Comparison of ENCODE assay signal across 13 cellular contexts in the genomic region with DNA sequence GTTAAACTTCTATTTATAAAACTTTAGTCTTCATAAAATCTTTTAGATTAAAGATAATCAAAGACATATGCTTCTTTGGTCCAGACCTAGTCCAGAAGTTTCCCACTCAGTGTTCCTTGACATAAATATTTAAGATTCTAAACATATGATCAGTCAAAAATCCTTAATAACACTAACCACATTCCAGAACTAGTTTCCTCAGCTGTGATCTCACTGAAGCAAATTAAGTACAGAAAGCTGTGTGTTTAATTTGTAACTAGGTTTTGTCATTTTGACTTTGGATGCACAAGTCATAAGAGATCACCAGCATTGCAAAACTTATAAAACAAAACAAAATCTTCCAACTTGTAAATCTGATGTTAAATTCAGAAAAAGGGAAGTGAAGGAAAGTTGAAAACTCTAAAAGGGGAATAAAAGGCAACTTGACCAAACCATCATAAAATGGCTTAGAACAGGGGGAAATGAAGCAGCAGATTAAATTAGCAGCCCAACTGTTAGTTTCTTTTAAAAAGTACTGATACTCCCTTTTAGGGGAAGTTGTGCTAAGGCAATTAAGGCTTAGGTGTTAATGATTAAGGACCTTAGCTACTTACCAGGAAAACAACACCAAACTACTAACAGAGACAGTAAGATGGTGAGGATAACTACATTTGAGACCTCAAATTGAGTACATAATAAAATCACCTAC. TPM values are rescaled to one million over a fixed set of nuclear protein-coding genes. Genes with fewer than 3 reads are reported as not detected.
DNase-seq lines count a peak whose midpoint lies in the region; ATAC-seq and TF ChIP-seq lines count a peak whose summit lies in the region.
"Had no signal": no experiment of that assay in that cellular context is flagged by ENCODE, and none has a peak within 500 bp of the region (broad histone marks: within the 10 kb centered on the region; RNA-seq: fewer than 3 reads in every experiment).

No MANE protein-coding gene starts in this region.

- no peak; a peak in 1 of 4 replicates for TF ChIP-seq EP300 in SK-N-SH (IDR thresholded peaks at IDR 0.05; ENCODE audit: borderline replicate concordance in 1 of 2, low read depth in 1 of 2, low read length in 1 of 2)

- TF ChIP-seq CTCF in AG09319 (IDR thresholded peaks at IDR 0.05; ENCODE audit: low read depth, low read length) (no peak), SK-N-SH (IDR thresholded peaks at IDR 0.05) (no peak), progenitor cell of endocrine pancreas (IDR thresholded peaks at IDR 0.05; ENCODE audit: unreplicated experiment) (no peak)

- POLR2A ChIA-PET in SK-N-SH (lab: Yijun Ruan, JAX): no interaction called here

- H3K79me2 ChIP-seq in SK-N-SH (ENCODE audit: insufficient read depth): peaks cover 66% of the 10 kb centered on the region

- H3K4me1 Mint-ChIP-seq in progenitor cell of endocrine pancreas (ENCODE audit: low read depth): peaks cover 5% of the 10 kb centered on the region
- H3K4me1 Mint-ChIP-seq: stimulated activated naive CD8-positive, alpha-beta T cell treated with anti-CD3 and anti-CD28 coated beads, Interleukin-15, amount 100 ng/mL, for 72 hours had no signal

- no peaks in the 10 kb centered on the region; the same call in 1 of the 2 replicates for H3K9me2 ChIP-seq in SK-N-SH

- H3K27me3 ChIP-seq in SK-N-SH (ENCODE audit: insufficient read depth): no peaks in the 10 kb centered on the region

- H3K4me2 ChIP-seq in SK-N-SH: peak overlapping the region; percentile 34; the same call in 1 of the 2 replicates
- H3K4me2 ChIP-seq: KMS-11 had no signal

- no peaks in the 10 kb centered on the region for H3K9me3 ChIP-seq in SK-N-SH

- CTCF ChIA-PET in SK-N-SH (lab: Yijun Ruan, JAX): interaction anchor here (1.3 to 28.3 kb wide), 3 partner anchors 11 to 61 kb away, joined by 3 to 618 read pairs (median 40); a partner anchor contains a TSS

- no peaks in the 10 kb centered on the region for H3K9me3 Mint-ChIP-seq in progenitor cell of endocrine pancreas (ENCODE audit: low read depth)
- H3K9me3 Mint-ChIP-seq: stimulated activated naive CD8-positive, alpha-beta T cell treated with anti-CD3 and anti-CD28 coated beads, Interleukin-15, amount 100 ng/mL, for 72 hours had no signal

- H3K4me3 Mint-ChIP-seq in progenitor cell of endocrine pancreas (ENCODE audit: low read depth): no peak overlapping the region
- H3K4me3 Mint-ChIP-seq: stimulated activated naive CD8-positive, alpha-beta T cell treated with anti-CD3 and anti-CD28 coated beads, Interleukin-15, amount 100 ng/mL, for 72 hours had no signal

- peaks cover 8% of the 10 kb centered on the region for H3K36me3 Mint-ChIP-seq in progenitor cell of endocrine pancreas (ENCODE audit: insufficient read depth)

- no peak overlapping the region for H2AFZ ChIP-seq in SK-N-SH (ENCODE audit: low read depth)

- H3K27me3 Mint-ChIP-seq in progenitor cell of endocrine pancreas: no peaks in the 10 kb centered on the region
- H3K27me3 Mint-ChIP-seq: stimulated activated naive CD8-positive, alpha-beta T cell treated with anti-CD3 and anti-CD28 coated beads, Interleukin-15, amount 100 ng/mL, for 72 hours had no signal

- H3F3A ChIP-seq in SK-N-SH (replicated peaks; ENCODE audit: insufficient read depth): peaks cover 40% of the 10 kb centered on the region

- peak; percentile 80 for DNase-seq in AG09319 (ENCODE audit: extremely low read depth, low read depth)
- DNase-seq in HCEC 1CT: peak; percentile 85
- DNase-seq in SK-N-SH: no peak
- DNase-seq in fibroblast of the conjunctiva (ENCODE audit: low read depth): peak; percentile 63
- no peak for DNase-seq in progenitor cell of endocrine pancreas (ENCODE audit: low spot score, unreplicated experiment)
- no peak for DNase-seq in NCI-H1417 (lab: John Stamatoyannopoulos, UW)
- DNase-seq: anterior cingulate cortex; NCI-H446; stimulated activated CD4-positive, alpha-beta T cell treated with anti-CD3 and anti-CD28 coated beads, Interleukin-1b, Interleukin-23, amount 100 ng/mL, for 48 hours; stimulated activated naive CD8-positive, alpha-beta T cell treated with anti-CD3 and anti-CD28 coated beads, Interleukin-15, amount 100 ng/mL, for 72 hours had no signal

- peak overlapping the region; percentile 29; the same call in 1 of the 2 replicates for H3K9ac ChIP-seq in SK-N-SH
- H3K9ac ChIP-seq: KMS-11 had no signal

- peaks cover 6 to 66% of the 10 kb centered on the region in 2 experiments for H3K36me3 ChIP-seq in SK-N-SH (replicated peaks in 1 of 2; ENCODE audit: control insufficient read depth in 1 of 2, insufficient read depth in 2 of 2, low read length in 1 of 2)

- H4K20me1 ChIP-seq in SK-N-SH (ENCODE audit: insufficient read depth): peaks cover 19% of the 10 kb centered on the region

- TF ChIP-seq RAD21 in SK-N-SH (IDR thresholded peaks at IDR 0.05; ENCODE audit: low read length): no peak

- H3K4me1 ChIP-seq in SK-N-SH (ENCODE audit: control insufficient read depth in 1 of 2, insufficient read depth in 2 of 2, low read depth in 1 of 2, low read length in 1 of 2): peaks cover 0 to 13% of the 10 kb centered on the region in 2 experiments; a peak in 2 of 4 replicates

- no peak overlapping the region for H3K27ac Mint-ChIP-seq in progenitor cell of endocrine pancreas
- H3K27ac Mint-ChIP-seq: stimulated activated naive CD8-positive, alpha-beta T cell treated with anti-CD3 and anti-CD28 coated beads, Interleukin-15, amount 100 ng/mL, for 72 hours had no signal

- ATAC-seq in HG02588 (IDR thresholded peaks at IDR 0.05; ENCODE audit: unreplicated experiment) (no peak), GM18858 (IDR thresholded peaks at IDR 0.05; ENCODE audit: unreplicated experiment) (no peak)
- ATAC-seq: stimulated activated naive CD8-positive, alpha-beta T cell treated with anti-CD3 and anti-CD28 coated beads, Interleukin-15, amount 100 ng/mL, for 72 hours had no signal

- H3K27ac ChIP-seq in SK-N-SH (ENCODE audit: low read depth in 2 of 2, low read length in 1 of 2): peak overlapping the region; percentile 24 to 95; a peak in 3 of 4 replicates
- H3K27ac ChIP-seq: KMS-11 had no signal

- no peak overlapping the region; a peak in 1 of 4 replicates for H3K4me3 ChIP-seq in SK-N-SH (ENCODE audit: low read depth in 2 of 2, low read length in 1 of 2)

TF ChIP-seq in SK-N-SH, 30 proteins besides CTCF, POLR2A, EP300 and RAD21 (continues in another document):
- TF ChIP-seq, protein P1, sequence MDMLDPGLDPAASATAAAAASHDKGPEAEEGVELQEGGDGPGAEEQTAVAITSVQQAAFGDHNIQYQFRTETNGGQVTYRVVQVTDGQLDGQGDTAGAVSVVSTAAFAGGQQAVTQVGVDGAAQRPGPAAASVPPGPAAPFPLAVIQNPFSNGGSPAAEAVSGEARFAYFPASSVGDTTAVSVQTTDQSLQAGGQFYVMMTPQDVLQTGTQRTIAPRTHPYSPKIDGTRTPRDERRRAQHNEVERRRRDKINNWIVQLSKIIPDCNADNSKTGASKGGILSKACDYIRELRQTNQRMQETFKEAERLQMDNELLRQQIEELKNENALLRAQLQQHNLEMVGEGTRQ (IDR thresholded peaks at IDR 0.05; ENCODE audit: borderline replicate concordance, low read depth, low read length): no peak
- TF ChIP-seq TAF1 (IDR thresholded peaks at IDR 0.05; ENCODE audit: borderline replicate concordance, low read depth, low read length): no peak
- peak; percentile 82 for TF ChIP-seq TCF12 (IDR thresholded peaks at IDR 0.05)
- TF ChIP-seq, protein P2, sequence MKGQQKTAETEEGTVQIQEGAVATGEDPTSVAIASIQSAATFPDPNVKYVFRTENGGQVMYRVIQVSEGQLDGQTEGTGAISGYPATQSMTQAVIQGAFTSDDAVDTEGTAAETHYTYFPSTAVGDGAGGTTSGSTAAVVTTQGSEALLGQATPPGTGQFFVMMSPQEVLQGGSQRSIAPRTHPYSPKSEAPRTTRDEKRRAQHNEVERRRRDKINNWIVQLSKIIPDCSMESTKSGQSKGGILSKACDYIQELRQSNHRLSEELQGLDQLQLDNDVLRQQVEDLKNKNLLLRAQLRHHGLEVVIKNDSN (IDR thresholded peaks at IDR 0.05; ENCODE audit: borderline replicate concordance, low read depth): no peak
- TF ChIP-seq CHD2 (IDR thresholded peaks at IDR 0.05; ENCODE audit: low read length, partially characterized antibody): no peak
- TF ChIP-seq FOSL2 (IDR thresholded peaks at IDR 0.05; ENCODE audit: borderline replicate concordance, low read depth): peak; percentile 17; the same call in 1 of the 2 replicates
- TF ChIP-seq MXI1 (IDR thresholded peaks at IDR 0.05; ENCODE audit: low read depth, low read length): no peak
- TF ChIP-seq, protein P3, sequence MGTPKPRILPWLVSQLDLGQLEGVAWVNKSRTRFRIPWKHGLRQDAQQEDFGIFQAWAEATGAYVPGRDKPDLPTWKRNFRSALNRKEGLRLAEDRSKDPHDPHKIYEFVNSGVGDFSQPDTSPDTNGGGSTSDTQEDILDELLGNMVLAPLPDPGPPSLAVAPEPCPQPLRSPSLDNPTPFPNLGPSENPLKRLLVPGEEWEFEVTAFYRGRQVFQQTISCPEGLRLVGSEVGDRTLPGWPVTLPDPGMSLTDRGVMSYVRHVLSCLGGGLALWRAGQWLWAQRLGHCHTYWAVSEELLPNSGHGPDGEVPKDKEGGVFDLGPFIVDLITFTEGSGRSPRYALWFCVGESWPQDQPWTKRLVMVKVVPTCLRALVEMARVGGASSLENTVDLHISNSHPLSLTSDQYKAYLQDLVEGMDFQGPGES (IDR thresholded peaks at IDR 0.05; ENCODE audit: low read depth, low read length): no peak

RNA-seq across cellular contexts. Expression of a gene that starts 56.6 kb away (rescaled TPM):
- polyA plus RNA-seq in SK-N-SH (2012; rRNA removed): 14.4 and 15.6 TPM in 2 replicates
- 14.9 and 18.4 TPM in 2 replicates for polyA plus RNA-seq in SK-N-SH (2012; cell fraction: cytosol; rRNA removed)
- polyA plus RNA-seq in SK-N-SH (2012; cell fraction: nucleus; rRNA removed): 19.2 and 26.6 TPM in 2 replicates
- total RNA-seq in progenitor cell of endocrine pancreas: 0.72 and 1.5 TPM in 2 replicates

Comparison
In these comparisons a context has a peak if more than half of its experiments do, and no peak if none do; other contexts are left out.
1. DNase-seq: peak in AG09319 (single experiment), HCEC 1CT (single experiment) and fibroblast of the conjunctiva (single experiment); none in SK-N-SH (single experiment), progenitor cell of endocrine pancreas (single experiment) and NCI-H1417 (0 of 3).